ENCODE assay signal across 17 cellular contexts in genomic region chr18:48852292-48852691, GRCh38.
DNase-seq lines count a peak whose midpoint lies in the region; ATAC-seq and TF ChIP-seq lines count a peak whose summit lies in the region.
"Had no signal": no experiment of that assay in that cellular context is flagged by ENCODE, and none has a peak within 500 bp of the region (broad histone marks: within the 10 kb centered on the region; RNA-seq: fewer than 3 reads in every experiment).

No MANE protein-coding gene starts in this region.

- H3K27me3 Mint-ChIP-seq in activated T-helper 1 cell treated with anti-CD3 and anti-CD28 coated beads, Interleukin-12 subunit alpha, Interleukin-12 subunit beta, Interleukin-2, Interleukin-4 antibody, amounts not matched to agents 30 ng/mL and 10 ng/mL and 1 ng/mL, durations not matched to agents 14 hours and 24 hours and 36 hours (ENCODE audit: insufficient read depth): no peaks in the 10 kb centered on the region
- H3K27me3 Mint-ChIP-seq in mesothelial cell of epicardium (ENCODE audit: low read depth): no peaks in the 10 kb centered on the region
- H3K27me3 Mint-ChIP-seq: activated naive CD4-positive, alpha-beta T cell treated with anti-CD3 and anti-CD28 coated beads, Interleukin-2, amount 50 U/mL, for 24 hours; effector memory CD8-positive, alpha-beta T cell had no signal

- peaks cover 27% of the 10 kb centered on the region for H3K4me1 Mint-ChIP-seq in activated T-helper 1 cell treated with anti-CD3 and anti-CD28 coated beads, Interleukin-12 subunit alpha, Interleukin-12 subunit beta, Interleukin-2, Interleukin-4 antibody, amounts not matched to agents 30 ng/mL and 10 ng/mL and 1 ng/mL, durations not matched to agents 14 hours and 24 hours and 36 hours (ENCODE audit: low read depth)
- peaks cover 70% of the 10 kb centered on the region for H3K4me1 Mint-ChIP-seq in mesothelial cell of epicardium

- no peak overlapping the region; the same call in 1 of the 2 replicates for H3K27ac ChIP-seq in BLaER1
- no peak overlapping the region for H3K27ac ChIP-seq in body of pancreas

- H3K9me3 Mint-ChIP-seq in activated T-helper 1 cell treated with anti-CD3 and anti-CD28 coated beads, Interleukin-12 subunit alpha, Interleukin-12 subunit beta, Interleukin-2, Interleukin-4 antibody, amounts not matched to agents 30 ng/mL and 10 ng/mL and 1 ng/mL, durations not matched to agents 14 hours and 24 hours and 36 hours: no peaks in the 10 kb centered on the region
- no peaks in the 10 kb centered on the region for H3K9me3 Mint-ChIP-seq in mesothelial cell of epicardium
- H3K9me3 Mint-ChIP-seq: activated naive CD4-positive, alpha-beta T cell treated with anti-CD3 and anti-CD28 coated beads, Interleukin-2, amount 50 U/mL, for 24 hours; effector memory CD8-positive, alpha-beta T cell had no signal

- H3K27me3 ChIP-seq in BLaER1: no peaks in the 10 kb centered on the region
- H3K27me3 ChIP-seq in body of pancreas: no peaks in the 10 kb centered on the region

- no peak for TF ChIP-seq POLR2A in body of pancreas (IDR thresholded peaks at IDR 0.05)

- WGBS in body of pancreas, 2 donors: 91 to 99% methylated on average over 6 of the region's 6 CpGs

- H3K36me3 ChIP-seq in BLaER1 (peaks cover 10% of the 10 kb centered on the region; the same call in 1 of the 2 replicates), body of pancreas (replicated peaks in 1 of 2; ENCODE audit: insufficient read depth in 1 of 2, low read depth in 2 of 2) (no peaks in the 10 kb centered on the region)

- TF ChIP-seq CTCF in mesothelial cell of epicardium (IDR thresholded peaks at IDR 0.05; ENCODE audit: unreplicated experiment) (no peak), body of pancreas (IDR thresholded peaks at IDR 0.05) (no peak)

- no peaks in the 10 kb centered on the region for H4K20me1 ChIP-seq in BLaER1

- H3K27ac Mint-ChIP-seq in activated T-helper 1 cell treated with anti-CD3 and anti-CD28 coated beads, Interleukin-12 subunit alpha, Interleukin-12 subunit beta, Interleukin-2, Interleukin-4 antibody, amounts not matched to agents 30 ng/mL and 10 ng/mL and 1 ng/mL, durations not matched to agents 14 hours and 24 hours and 36 hours: peak overlapping the region; percentile 13
- peak overlapping the region; percentile 78 for H3K27ac Mint-ChIP-seq in mesothelial cell of epicardium

- peak overlapping the region; percentile 97 for H3K4me2 ChIP-seq in BLaER1

- no peak overlapping the region for H3K4me3 Mint-ChIP-seq in activated T-helper 1 cell treated with anti-CD3 and anti-CD28 coated beads, Interleukin-12 subunit alpha, Interleukin-12 subunit beta, Interleukin-2, Interleukin-4 antibody, amounts not matched to agents 30 ng/mL and 10 ng/mL and 1 ng/mL, durations not matched to agents 14 hours and 24 hours and 36 hours
- H3K4me3 Mint-ChIP-seq in mesothelial cell of epicardium: no peak overlapping the region
- H3K4me3 Mint-ChIP-seq: effector memory CD8-positive, alpha-beta T cell had no signal

- ATAC-seq in activated CD4-positive, CD25-positive, alpha-beta regulatory T cell treated with anti-CD3 and anti-CD28 coated beads, Interleukin-2, amount 50 U/mL, for 24 hours: peak; percentile 35 to 37
- ATAC-seq in body of pancreas: no peak
- ATAC-seq: effector memory CD8-positive, alpha-beta T cell; HCT116; left colon had no signal

- intact Hi-C loops in activated T-helper 1 cell treated with anti-CD3 and anti-CD28 coated beads, Interleukin-12 subunit alpha, Interleukin-12 subunit beta, Interleukin-2, Interleukin-4 antibody, amounts not matched to agents 30 ng/mL and 10 ng/mL and 1 ng/mL, durations not matched to agents 14 hours and 24 hours and 36 hours (cut with micrococcal nuclease): loop anchor here (1.0 kb wide), 1 partner anchor 17 kb away; no protein-coding TSS in a partner anchor
- intact Hi-C loops in body of pancreas (cut with DNase I): no loop called here

- H3K4me3 ChIP-seq in BLaER1 (no peak overlapping the region), body of pancreas (no peak overlapping the region)
- H3K4me3 ChIP-seq: skin epidermis had no signal

- H3K36me3 Mint-ChIP-seq in activated T-helper 1 cell treated with anti-CD3 and anti-CD28 coated beads, Interleukin-12 subunit alpha, Interleukin-12 subunit beta, Interleukin-2, Interleukin-4 antibody, amounts not matched to agents 30 ng/mL and 10 ng/mL and 1 ng/mL, durations not matched to agents 14 hours and 24 hours and 36 hours (ENCODE audit: low read depth): peaks cover 1% of the 10 kb centered on the region
- peaks cover 10% of the 10 kb centered on the region for H3K36me3 Mint-ChIP-seq in mesothelial cell of epicardium
- H3K36me3 Mint-ChIP-seq: activated naive CD4-positive, alpha-beta T cell treated with anti-CD3 and anti-CD28 coated beads, Interleukin-2, amount 50 U/mL, for 24 hours had no signal

- H3K9me3 ChIP-seq in BLaER1: no peaks in the 10 kb centered on the region
- no peaks in the 10 kb centered on the region for H3K9me3 ChIP-seq in body of pancreas

- no peak for DNase-seq in activated CD4-positive, CD25-positive, alpha-beta regulatory T cell treated with anti-CD3 and anti-CD28 coated beads, Interleukin-2, amount 50 U/mL, for 72 hours
- DNase-seq in activated T-helper 1 cell treated with anti-CD3 and anti-CD28 coated beads, Interleukin-12 subunit alpha, Interleukin-12 subunit beta, Interleukin-2, Interleukin-4 antibody, amounts not matched to agents 30 ng/mL and 10 ng/mL and 1 ng/mL, durations not matched to agents 14 hours and 24 hours and 36 hours (ENCODE audit: low spot score): no peak
- no peak for DNase-seq in mesothelial cell of epicardium (ENCODE audit: low spot score in 2 of 2, unreplicated experiment in 2 of 2)
- DNase-seq in body of pancreas: no peak
- DNase-seq in AML-193 (lab: John Stamatoyannopoulos, UW): no peak
- no peak for DNase-seq in NCI-H446 treated with DMSO at 0.1 percent for 48 hours (lab: John Stamatoyannopoulos, UW)
- DNase-seq: 8988T; central memory CD4-positive, alpha-beta T cell; effector memory CD8-positive, alpha-beta T cell; left colon; NCI-H187; NCI-H446 had no signal

- peaks cover 58% of the 10 kb centered on the region for H3K4me1 ChIP-seq in BLaER1
- H3K4me1 ChIP-seq in body of pancreas: no peaks in the 10 kb centered on the region

- no peak overlapping the region for H3K9ac ChIP-seq in BLaER1
